ENCODE assay signal across 8 cellular contexts in the genomic region with DNA sequence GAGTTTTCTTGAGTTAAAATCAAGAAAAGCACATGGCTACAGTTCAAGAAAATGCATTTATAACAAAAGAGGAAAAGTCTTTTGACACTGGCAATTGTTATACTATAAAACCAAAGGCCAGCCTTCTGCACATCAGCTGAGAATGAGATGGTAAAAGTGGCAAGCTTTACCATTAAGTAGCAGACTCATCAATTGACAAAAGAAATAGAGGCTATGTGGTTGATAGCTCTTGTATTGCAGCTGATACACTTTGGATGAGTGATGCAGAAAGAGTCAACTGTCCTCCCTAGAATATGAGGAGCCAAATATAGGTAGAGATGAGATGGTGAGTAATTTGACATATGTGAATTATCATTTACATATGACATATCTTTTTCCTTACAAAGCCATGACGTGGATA.
"Had no signal": no experiment of that assay in that cellular context is flagged by ENCODE, and none has a peak within 500 bp of the region (broad histone marks: within the 10 kb centered on the region; RNA-seq: fewer than 3 reads in every experiment).

No MANE protein-coding gene starts in this region.

- H3K27me3 Mint-ChIP-seq: IgD-negative memory B cell had no signal

- H3K4me3 ChIP-seq: GM23248 had no signal

- FAIRE-seq: H1, H54 had no signal

- DNase-seq: GM23248, H9, HCEC 1CT, KBM-7 had no signal

- H3K27ac ChIP-seq: GM23248, HL-60 had no signal

- H3K27ac Mint-ChIP-seq: H9, IgD-negative memory B cell had no signal

- H2AFZ ChIP-seq: GM23248 had no signal

- H3K4me3 Mint-ChIP-seq: H9, IgD-negative memory B cell had no signal

- H3K36me3 Mint-ChIP-seq: IgD-negative memory B cell had no signal
